ENCODE assay signal across 21 cellular contexts in the genomic region with DNA sequence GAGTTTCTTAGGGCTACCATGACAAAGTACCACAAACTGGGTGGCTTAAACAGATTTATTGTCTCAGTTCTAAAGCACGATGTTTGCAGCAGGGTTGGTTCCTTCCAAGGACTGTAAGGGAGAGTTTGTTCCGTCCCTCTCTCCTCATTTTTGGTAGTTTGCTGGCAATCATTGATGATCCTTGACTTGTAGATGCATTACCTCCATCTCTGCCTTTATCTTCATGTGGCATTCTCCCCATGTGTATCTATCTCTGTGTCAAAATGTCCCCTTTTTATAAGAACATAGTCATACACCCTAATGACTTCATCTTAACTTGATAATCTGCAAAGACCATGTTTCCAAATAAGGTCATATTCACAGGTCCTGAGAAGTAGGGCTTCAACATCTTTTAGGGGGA.
A peak's percentile ranks its signal among the peaks of the same experiment; 100 is the strongest.
DNase-seq lines count a peak whose midpoint lies in the region; ATAC-seq lines count a peak whose summit lies in the region.
"Had no signal": no experiment of that assay in that cellular context is flagged by ENCODE, and none has a peak within 500 bp of the region (broad histone marks: within the 10 kb centered on the region; RNA-seq: fewer than 3 reads in every experiment).

No MANE protein-coding gene starts in this region.

- peaks cover 85% of the 10 kb centered on the region for H3K4me1 Mint-ChIP-seq in T-helper 2 cell treated with Interferon-gamma antibody and Interleukin-4, amounts not matched to agents 5 μg/mL and 100 μg/mL, for 36 hours (ENCODE audit: low read depth)
- H3K4me1 Mint-ChIP-seq in stimulated activated naive CD8-positive, alpha-beta T cell treated with anti-CD3 and anti-CD28 coated beads, Interleukin-15, Interleukin-2, amounts not matched to agents 100 ng/mL and 50 ng/mL, for 24 hours (ENCODE audit: low read depth): peaks cover 95% of the 10 kb centered on the region
- peaks cover 77% of the 10 kb centered on the region for H3K4me1 Mint-ChIP-seq in dendritic cell treated with granulocyte-macrophage colony-stimulating factor and Interleukin-4, amounts not matched to agents 40 ng/mL and 50 ng/mL, for 4 days (ENCODE audit: low read depth)

- intact Hi-C loops in dendritic cell treated with granulocyte-macrophage colony-stimulating factor and Interleukin-4, amounts not matched to agents 40 ng/mL and 50 ng/mL, for 4 days (cut with micrococcal nuclease): no loop called here

- H3K27me3 Mint-ChIP-seq in T-helper 2 cell treated with Interferon-gamma antibody and Interleukin-4, amounts not matched to agents 5 μg/mL and 100 μg/mL, for 36 hours (ENCODE audit: low read depth): no peaks in the 10 kb centered on the region
- no peaks in the 10 kb centered on the region for H3K27me3 Mint-ChIP-seq in stimulated activated naive CD8-positive, alpha-beta T cell treated with anti-CD3 and anti-CD28 coated beads, Interleukin-15, Interleukin-2, amounts not matched to agents 100 ng/mL and 50 ng/mL, for 24 hours
- no peaks in the 10 kb centered on the region for H3K27me3 Mint-ChIP-seq in dendritic cell treated with granulocyte-macrophage colony-stimulating factor and Interleukin-4, amounts not matched to agents 40 ng/mL and 50 ng/mL, for 4 days
- H3K27me3 Mint-ChIP-seq: activated B cell treated with CpG ODN at 0.5 μM for 24 hours had no signal

- peak overlapping the region; percentile 86 for H3K27ac Mint-ChIP-seq in T-helper 2 cell treated with Interferon-gamma antibody and Interleukin-4, amounts not matched to agents 5 μg/mL and 100 μg/mL, for 36 hours
- H3K27ac Mint-ChIP-seq in stimulated activated naive CD8-positive, alpha-beta T cell treated with anti-CD3 and anti-CD28 coated beads, Interleukin-15, Interleukin-2, amounts not matched to agents 100 ng/mL and 50 ng/mL, for 24 hours: peak overlapping the region; percentile 100
- peak overlapping the region; percentile 94 for H3K27ac Mint-ChIP-seq in dendritic cell treated with granulocyte-macrophage colony-stimulating factor and Interleukin-4, amounts not matched to agents 40 ng/mL and 50 ng/mL, for 4 days

- no peak for ATAC-seq in stimulated activated naive CD8-positive, alpha-beta T cell treated with anti-CD3 and anti-CD28 coated beads, Interleukin-15, Interleukin-2, amounts not matched to agents 100 U/mL and 50 U/mL, for 24 hours
- ATAC-seq in HG02678 (IDR thresholded peaks at IDR 0.05; ENCODE audit: unreplicated experiment): no peak
- ATAC-seq: SK-N-SH treated with all-trans-retinoic acid at 6 μM for 48 hours had no signal

- peak overlapping the region; percentile 27 for H3K4me3 Mint-ChIP-seq in T-helper 2 cell treated with Interferon-gamma antibody and Interleukin-4, amounts not matched to agents 5 μg/mL and 100 μg/mL, for 36 hours
- H3K4me3 Mint-ChIP-seq in stimulated activated naive CD8-positive, alpha-beta T cell treated with anti-CD3 and anti-CD28 coated beads, Interleukin-15, Interleukin-2, amounts not matched to agents 100 ng/mL and 50 ng/mL, for 24 hours: no peak overlapping the region
- no peak overlapping the region for H3K4me3 Mint-ChIP-seq in dendritic cell treated with granulocyte-macrophage colony-stimulating factor and Interleukin-4, amounts not matched to agents 40 ng/mL and 50 ng/mL, for 4 days
- H3K4me3 Mint-ChIP-seq: activated B cell treated with CpG ODN at 0.5 μM for 24 hours had no signal

- no peak for DNase-seq in T-helper 2 cell treated with Interferon-gamma antibody and Interleukin-4, amounts not matched to agents 5 μg/mL and 100 μg/mL, for 36 hours (ENCODE audit: low spot score)
- DNase-seq in T-helper 2 cell (no peak), NCI-H446 (lab: John Stamatoyannopoulos, UW) (no peak), NCI-H1048 (lab: John Stamatoyannopoulos, UW) (no peak)
- DNase-seq in stimulated activated naive CD8-positive, alpha-beta T cell treated with anti-CD3 and anti-CD28 coated beads, Interleukin-15, Interleukin-2, amounts not matched to agents 100 U/mL and 50 U/mL, for 24 hours: no peak
- DNase-seq: activated B cell treated with CpG ODN at 0.5 μM for 24 hours; activated effector memory CD4-positive, alpha-beta T cell treated with Interleukin-2 at 50 U/mL for 16 hours; cortex of kidney; lower lobe of right lung; mucosa of descending colon; NCI-H2081; NCI-H345; pancreas; spleen; stimulated activated CD4-positive, alpha-beta T cell treated with anti-CD3 and anti-CD28 coated beads, Interleukin-4, amount 100 ng/mL, for 1 hour; stimulated activated naive CD4-positive, alpha-beta T cell treated with Interleukin-2 at 50 U/mL for 16 hours; transverse colon had no signal

- H3K36me3 Mint-ChIP-seq in T-helper 2 cell treated with Interferon-gamma antibody and Interleukin-4, amounts not matched to agents 5 μg/mL and 100 μg/mL, for 36 hours (ENCODE audit: low read depth): peaks cover 49% of the 10 kb centered on the region
- peaks cover 47% of the 10 kb centered on the region for H3K36me3 Mint-ChIP-seq in stimulated activated naive CD8-positive, alpha-beta T cell treated with anti-CD3 and anti-CD28 coated beads, Interleukin-15, Interleukin-2, amounts not matched to agents 100 ng/mL and 50 ng/mL, for 24 hours (ENCODE audit: low read depth)
- peaks cover 28% of the 10 kb centered on the region for H3K36me3 Mint-ChIP-seq in dendritic cell treated with granulocyte-macrophage colony-stimulating factor and Interleukin-4, amounts not matched to agents 40 ng/mL and 50 ng/mL, for 4 days (ENCODE audit: low read depth)

- peaks cover 5% of the 10 kb centered on the region for H3K9me3 Mint-ChIP-seq in T-helper 2 cell treated with Interferon-gamma antibody and Interleukin-4, amounts not matched to agents 5 μg/mL and 100 μg/mL, for 36 hours
- peaks cover 4% of the 10 kb centered on the region for H3K9me3 Mint-ChIP-seq in stimulated activated naive CD8-positive, alpha-beta T cell treated with anti-CD3 and anti-CD28 coated beads, Interleukin-15, Interleukin-2, amounts not matched to agents 100 ng/mL and 50 ng/mL, for 24 hours
- H3K9me3 Mint-ChIP-seq in dendritic cell treated with granulocyte-macrophage colony-stimulating factor and Interleukin-4, amounts not matched to agents 40 ng/mL and 50 ng/mL, for 4 days: no peaks in the 10 kb centered on the region
- H3K9me3 Mint-ChIP-seq: activated B cell treated with CpG ODN at 0.5 μM for 24 hours had no signal
